ENCODE assay signal across 20 cellular contexts in genomic region chr3:158762701-158763100, GRCh38. TPM values are rescaled to one million over a fixed set of nuclear protein-coding genes. Genes with fewer than 3 reads are reported as not detected.
"Had no signal": no experiment of that assay in that cellular context is flagged by ENCODE, and none has a peak within 500 bp of the region (broad histone marks: within the 10 kb centered on the region; RNA-seq: fewer than 3 reads in every experiment).

No MANE protein-coding gene starts in this region.

- DNase-seq: activated B cell treated with CpG ODN at 0.5 μM for 24 hours; activated CD4-positive, alpha-beta T cell treated with anti-CD3 and anti-CD28 coated beads for 36 hours; activated CD4-positive, alpha-beta T cell treated with anti-CD3 and anti-CD28 coated beads, Interleukin-2, amount 50 U/mL, for 48 hours; activated CD8-positive, alpha-beta memory T cell treated with anti-CD3 and anti-CD28 coated beads, Interleukin-2, amount 50 U/mL, for 48 hours; activated naive CD4-positive, alpha-beta T cell; activated T-cell treated with anti-CD3 and anti-CD28 coated beads, Interleukin-2, amount 50 U/mL, for 4 hours; cortex of kidney; hippocampal formation; pancreas; spleen; stimulated activated CD4-positive, alpha-beta T cell treated with anti-CD3 and anti-CD28 coated beads, Interleukin-4, amount 100 ng/mL, for 1 hour; stimulated activated naive CD4-positive, alpha-beta T cell; T-helper 9 cell; upper lobe of right lung had no signal

- H3K4me3 ChIP-seq: pancreas, spleen, thoracic aorta, upper lobe of right lung had no signal

- ATAC-seq: activated CD4-positive, alpha-beta T cell treated with anti-CD3 and anti-CD28 coated beads for 36 hours; activated T-cell treated with anti-CD3 and anti-CD28 coated beads, Interleukin-2, amount 50 U/mL, for 4 hours; natural killer cell treated with Interleukin-12 subunit alpha and Interleukin-12 subunit beta and Interleukin-15 and Interleukin-18, amount 100 ng/mL, for 72 hours; upper lobe of right lung had no signal

- H3K27me3 ChIP-seq: neutrophil, pancreas, spleen, upper lobe of right lung had no signal

- H3K36me3 ChIP-seq: neutrophil, pancreas, thoracic aorta, upper lobe of right lung had no signal

- H3K27ac ChIP-seq: epithelial cell of prostate, neutrophil, pancreas, spleen, thoracic aorta, upper lobe of right lung had no signal

- H3K9me3 ChIP-seq: neutrophil, pancreas, spleen, thoracic aorta, upper lobe of right lung had no signal

RNA-seq across cellular contexts. Expression of gene RARRES1, which starts 30.4 kb away (rescaled TPM):
- total RNA-seq: activated B cell treated with CpG ODN at 0.5 μM for 24 hours; activated CD4-positive, alpha-beta T cell treated with anti-CD3 and anti-CD28 coated beads for 36 hours; activated CD8-positive, alpha-beta memory T cell treated with anti-CD3 and anti-CD28 coated beads for 36 hours; activated T-cell treated with anti-CD3 and anti-CD28 coated beads, Interleukin-2, amount 50 U/mL, for 4 hours; natural killer cell treated with Interleukin-12 subunit alpha and Interleukin-12 subunit beta and Interleukin-15 and Interleukin-18, amount 100 ng/mL, for 72 hours; T-helper 1 cell treated with Interleukin-12 subunit alpha and Interleukin-12 subunit beta and Interleukin-4 antibody, amounts not matched to agents 30 ng/mL and 1 ng/mL, for 36 hours had no signal
